In the genomic region with DNA sequence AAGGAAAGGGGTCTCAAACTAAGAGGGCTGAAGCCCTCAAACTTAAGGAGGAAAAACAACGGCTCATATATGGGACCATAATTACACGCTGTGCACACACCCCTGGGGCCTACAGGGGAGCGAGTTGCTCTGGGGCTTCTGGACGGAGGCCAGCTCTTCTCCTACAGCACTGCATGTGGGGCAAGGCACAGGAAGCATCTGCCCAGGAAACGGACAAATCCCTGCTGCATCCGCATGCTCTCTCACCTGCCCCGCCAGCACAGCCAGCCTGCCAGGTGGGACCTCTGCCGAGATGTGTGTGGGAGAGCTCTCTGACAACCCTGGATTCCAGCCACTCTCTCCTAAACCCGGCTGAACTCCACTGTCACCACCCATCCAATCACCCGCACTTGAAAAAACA, we compare ENCODE assay signal across 1 cellular context.
TF ChIP-seq lines count a peak whose summit lies in the region.

No MANE protein-coding gene starts in this region.

TF ChIP-seq in HEK293, 187 proteins besides CTCF, POLR2A, EP300 and RAD21 (continued from another document):
- TF ChIP-seq ZNF837 (tag by site-specific recombination; IDR thresholded peaks at IDR 0.05) (no peak), ZNF184 (tag by site-specific recombination; IDR thresholded peaks at IDR 0.05) (no peak), OVOL3 (tag by site-specific recombination; IDR thresholded peaks at IDR 0.05) (no peak), ZNF24 (tag by site-specific recombination; IDR thresholded peaks at IDR 0.05) (no peak), SP7 (tag by site-specific recombination; IDR thresholded peaks at IDR 0.05) (peak; percentile 78), SCRT1 (tag by site-specific recombination; IDR thresholded peaks at IDR 0.05; ENCODE audit: borderline replicate concordance) (no peak), GLIS2 (tag by site-specific recombination; IDR thresholded peaks at IDR 0.05) (peak; percentile 23; the same call in 1 of the 2 replicates), GLIS1 (tag by site-specific recombination; IDR thresholded peaks at IDR 0.05) (peak; percentile 76), ZBTB17 (tag by site-specific recombination; IDR thresholded peaks at IDR 0.05) (peak; percentile 55), ZFP3 (tag by site-specific recombination; IDR thresholded peaks at IDR 0.05; ENCODE audit: low read depth) (no peak), ZBTB7A (tag by site-specific recombination; IDR thresholded peaks at IDR 0.05; ENCODE audit: low read depth) (no peak)
- TF ChIP-seq, protein P1, sequence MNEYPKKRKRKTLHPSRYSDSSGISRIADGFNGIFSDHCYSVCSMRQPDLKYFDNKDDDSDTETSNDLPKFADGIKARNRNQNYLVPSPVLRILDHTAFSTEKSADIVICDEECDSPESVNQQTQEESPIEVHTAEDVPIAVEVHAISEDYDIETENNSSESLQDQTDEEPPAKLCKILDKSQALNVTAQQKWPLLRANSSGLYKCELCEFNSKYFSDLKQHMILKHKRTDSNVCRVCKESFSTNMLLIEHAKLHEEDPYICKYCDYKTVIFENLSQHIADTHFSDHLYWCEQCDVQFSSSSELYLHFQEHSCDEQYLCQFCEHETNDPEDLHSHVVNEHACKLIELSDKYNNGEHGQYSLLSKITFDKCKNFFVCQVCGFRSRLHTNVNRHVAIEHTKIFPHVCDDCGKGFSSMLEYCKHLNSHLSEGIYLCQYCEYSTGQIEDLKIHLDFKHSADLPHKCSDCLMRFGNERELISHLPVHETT (tag by site-specific recombination; IDR thresholded peaks at IDR 0.05) = no peak
- TF ChIP-seq, protein P2, sequence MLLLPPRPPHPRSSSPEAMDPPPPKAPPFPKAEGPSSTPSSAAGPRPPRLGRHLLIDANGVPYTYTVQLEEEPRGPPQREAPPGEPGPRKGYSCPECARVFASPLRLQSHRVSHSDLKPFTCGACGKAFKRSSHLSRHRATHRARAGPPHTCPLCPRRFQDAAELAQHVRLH (tag by site-specific recombination; IDR thresholded peaks at IDR 0.05) = no peak
- TF ChIP-seq, protein P3, sequence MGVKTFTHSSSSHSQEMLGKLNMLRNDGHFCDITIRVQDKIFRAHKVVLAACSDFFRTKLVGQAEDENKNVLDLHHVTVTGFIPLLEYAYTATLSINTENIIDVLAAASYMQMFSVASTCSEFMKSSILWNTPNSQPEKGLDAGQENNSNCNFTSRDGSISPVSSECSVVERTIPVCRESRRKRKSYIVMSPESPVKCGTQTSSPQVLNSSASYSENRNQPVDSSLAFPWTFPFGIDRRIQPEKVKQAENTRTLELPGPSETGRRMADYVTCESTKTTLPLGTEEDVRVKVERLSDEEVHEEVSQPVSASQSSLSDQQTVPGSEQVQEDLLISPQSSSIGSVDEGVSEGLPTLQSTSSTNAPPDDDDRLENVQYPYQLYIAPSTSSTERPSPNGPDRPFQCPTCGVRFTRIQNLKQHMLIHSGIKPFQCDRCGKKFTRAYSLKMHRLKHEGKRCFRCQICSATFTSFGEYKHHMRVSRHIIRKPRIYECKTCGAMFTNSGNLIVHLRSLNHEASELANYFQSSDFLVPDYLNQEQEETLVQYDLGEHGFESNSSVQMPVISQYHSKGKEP (tag by site-specific recombination; IDR thresholded peaks at IDR 0.05) = no peak
